In the genomic region with DNA sequence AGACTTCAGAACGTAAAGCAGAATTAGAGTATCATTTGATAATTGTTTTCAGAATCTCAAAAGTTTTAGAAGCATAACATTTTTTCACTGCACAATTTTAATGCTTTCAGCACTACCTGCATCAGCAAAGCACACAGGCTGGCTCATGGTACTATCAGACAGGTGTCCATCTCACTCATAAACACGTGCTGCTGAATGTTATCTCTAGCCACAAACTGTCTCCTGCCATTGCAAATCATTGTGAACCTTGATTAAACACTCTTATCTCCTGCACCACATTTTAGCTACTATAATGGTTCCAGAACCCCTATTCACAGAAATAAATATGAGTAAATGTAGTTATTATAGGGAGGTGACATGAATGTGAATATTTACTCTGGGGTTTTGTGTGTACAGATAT, we compare ENCODE assay signal across 1 cellular context. TPM values are rescaled to one million over a fixed set of nuclear protein-coding genes. Genes with fewer than 3 reads are reported as not detected.
"Had no signal": no experiment of that assay in that cellular context is flagged by ENCODE, and none has a peak within 500 bp of the region (broad histone marks: within the 10 kb centered on the region; RNA-seq: fewer than 3 reads in every experiment).

No MANE protein-coding gene starts in this region.

RNA-seq across cellular contexts. Expression of a gene that starts 56.7 kb away (rescaled TPM):
- total RNA-seq: endothelial cell of umbilical vein had no signal
- polyA plus RNA-seq: endothelial cell of umbilical vein had no signal
